In genomic region chr17:68600881-68601564, GRCh38 we compare ENCODE assay signal across 1 cellular context.
A peak's percentile ranks its signal among the peaks of the same experiment; 100 is the strongest.
TF ChIP-seq lines count a peak whose summit lies in the region.

Gene FAM20A (minus strand): TSS chr17:68601367. CDS start chr17:68600666, 701 bp downstream.

TF ChIP-seq in HepG2, 621 proteins besides CTCF, POLR2A, EP300 and RAD21 (continued from another document and continues in another):
- TF ChIP-seq FOXO1 (CRISPR knock-in tag; IDR thresholded peaks at IDR 0.05) (peak; percentile 27; the same call in 1 of the 2 replicates), ZMYM3 (CRISPR knock-in tag; IDR thresholded peaks at IDR 0.05) (peak; percentile 61; the same call in 1 of the 2 replicates), DR1 (CRISPR knock-in tag; IDR thresholded peaks at IDR 0.05) (peak; percentile 26; the same call in 1 of the 2 replicates), ZSCAN25 (CRISPR knock-in tag; IDR thresholded peaks at IDR 0.05) (no peak), ZMYM4 (CRISPR knock-in tag; IDR thresholded peaks at IDR 0.05) (peak; percentile 79), SALL1 (CRISPR knock-in tag; IDR thresholded peaks at IDR 0.05) (peak; percentile 84), UBTF (CRISPR knock-in tag; IDR thresholded peaks at IDR 0.05) (peak; percentile 45; the same call in 1 of the 2 replicates), ZNF552 (CRISPR knock-in tag; IDR thresholded peaks at IDR 0.05; ENCODE audit: borderline replicate concordance) (no peak), NPAS2 (CRISPR knock-in tag; IDR thresholded peaks at IDR 0.05; ENCODE audit: borderline replicate concordance) (no peak), PAXIP1 (CRISPR knock-in tag; conservative IDR thresholded peaks at IDR 0.05) (0 out of 2 replicates have a peak, but pooled peaks have one; percentile 20), ZBTB43 (CRISPR knock-in tag; conservative IDR thresholded peaks at IDR 0.05) (no peak), SPEN (CRISPR knock-in tag; IDR thresholded peaks at IDR 0.05; ENCODE audit: low read depth) (peak; percentile 69), EZH2 (conservative IDR thresholded peaks at IDR 0.05; ENCODE audit: low read depth, low read length) (no peak), MBD4 (IDR thresholded peaks at IDR 0.05; ENCODE audit: borderline replicate concordance, low read length) (no peak), KLF11 (CRISPR knock-in tag; IDR thresholded peaks at IDR 0.05) (no peak), KLF12 (CRISPR knock-in tag; IDR thresholded peaks at IDR 0.05; ENCODE audit: borderline replicate concordance) (0 out of 2 replicates have a peak, but pooled peaks have one; percentile 22), SP5 (CRISPR knock-in tag; IDR thresholded peaks at IDR 0.05; ENCODE audit: borderline replicate concordance, low read depth) (0 out of 2 replicates have a peak, but pooled peaks have one; percentile 34), KMT2A (CRISPR knock-in tag; IDR thresholded peaks at IDR 0.05) (peak; percentile 58; the same call in 1 of the 2 replicates), SKIL (CRISPR knock-in tag; IDR thresholded peaks at IDR 0.05; ENCODE audit: borderline replicate concordance) (no peak), REPIN1 (CRISPR knock-in tag; IDR thresholded peaks at IDR 0.05; ENCODE audit: borderline replicate concordance, low read depth) (peak; percentile 21; the same call in 1 of the 2 replicates), ATF2 (CRISPR knock-in tag; IDR thresholded peaks at IDR 0.05) (no peak), ZNF180 (CRISPR knock-in tag; IDR thresholded peaks at IDR 0.05; ENCODE audit: borderline replicate concordance, low read depth) (no peak), MAX (IDR thresholded peaks at IDR 0.05) (peak; percentile 49), ZNF772 (CRISPR knock-in tag; IDR thresholded peaks at IDR 0.05) (peak; percentile 57; the same call in 1 of the 2 replicates), ZNF607 (CRISPR knock-in tag; IDR thresholded peaks at IDR 0.05; ENCODE audit: borderline replicate concordance) (0 out of 2 replicates have a peak, but pooled peaks have one; percentile 42), DRAP1 (CRISPR knock-in tag; IDR thresholded peaks at IDR 0.05) (peak; percentile 33; the same call in 1 of the 2 replicates), ZNF644 (CRISPR knock-in tag; IDR thresholded peaks at IDR 0.05; ENCODE audit: low read depth) (no peak), ZFP36L1 (CRISPR knock-in tag; IDR thresholded peaks at IDR 0.05) (0 out of 2 replicates have a peak, but pooled peaks have one; percentile 26), HMG20B (CRISPR knock-in tag; conservative IDR thresholded peaks at IDR 0.05) (0 out of 2 replicates have a peak, but pooled peaks have one; percentile 11), SNAPC2 (CRISPR knock-in tag; IDR thresholded peaks at IDR 0.05) (no peak), ZNF446 (CRISPR knock-in tag; IDR thresholded peaks at IDR 0.05) (no peak), ZNF562 (CRISPR knock-in tag; IDR thresholded peaks at IDR 0.05; ENCODE audit: borderline replicate concordance) (no peak), MEIS1 (CRISPR knock-in tag; IDR thresholded peaks at IDR 0.05; ENCODE audit: borderline replicate concordance) (no peak; the same call in 1 of the 2 replicates), CAMTA2 (CRISPR knock-in tag; IDR thresholded peaks at IDR 0.05; ENCODE audit: borderline replicate concordance) (peak; percentile 67; the same call in 1 of the 2 replicates), MYPOP (CRISPR knock-in tag; IDR thresholded peaks at IDR 0.05) (peak; percentile 66; the same call in 1 of the 2 replicates), SMC3 (IDR thresholded peaks at IDR 0.05; ENCODE audit: low read length) (no peak), ZNF891 (CRISPR knock-in tag; IDR thresholded peaks at IDR 0.05) (no peak), ELF3 (CRISPR knock-in tag; IDR thresholded peaks at IDR 0.05) (0 out of 2 replicates have a peak, but pooled peaks have one; percentile 27), AHDC1 (CRISPR knock-in tag; IDR thresholded peaks at IDR 0.05; ENCODE audit: borderline replicate concordance) (peak; percentile 61; the same call in 1 of the 2 replicates), TERF1 (CRISPR knock-in tag; IDR thresholded peaks at IDR 0.05) (peak; percentile 59; the same call in 1 of the 2 replicates), ERF (CRISPR knock-in tag; IDR thresholded peaks at IDR 0.05) (peak; percentile 23; the same call in 1 of the 2 replicates), AKAP8 (CRISPR knock-in tag; IDR thresholded peaks at IDR 0.05) (peak; percentile 60; the same call in 1 of the 2 replicates)
